Comparison of ENCODE assay signal across 2 cellular contexts in genomic region chr22:40504285-40505249, GRCh38.
A peak's percentile ranks its signal among the peaks of the same experiment; 100 is the strongest.
TF ChIP-seq lines count a peak whose summit lies in the region.

No MANE protein-coding gene starts in this region.

TF ChIP-seq in IMR-90, 13 proteins besides CTCF, POLR2A, EP300 and RAD21:
- no peak for TF ChIP-seq SMC3 (IDR thresholded peaks at IDR 0.05; ENCODE audit: low read depth, low read length)
- no peak for TF ChIP-seq RFX5 (IDR thresholded peaks at IDR 0.05; ENCODE audit: low read depth, low read length)
- TF ChIP-seq USF2 (IDR thresholded peaks at IDR 0.05; ENCODE audit: low read depth, low read length): no peak
- no peak for TF ChIP-seq MAZ (IDR thresholded peaks at IDR 0.05; ENCODE audit: borderline replicate concordance, low read depth, low read length)
- no peak for TF ChIP-seq MXI1 (IDR thresholded peaks at IDR 0.05; ENCODE audit: borderline replicate concordance, low read depth, low read length)
TF ChIP-seq in IMR-90: peak in this region for 0.

TF ChIP-seq in GM12878, 131 proteins besides CTCF, POLR2A, EP300 and RAD21:
- TF ChIP-seq IKZF1 (conservative IDR thresholded peaks at IDR 0.05) (peak; percentile 58), RELB (IDR thresholded peaks at IDR 0.05; ENCODE audit: low read depth) (peak; percentile 35; the same call in 1 of the 2 replicates), NFIC (IDR thresholded peaks at IDR 0.05; ENCODE audit: low read depth, low read length) (0 out of 2 replicates have a peak, but pooled peaks have one; percentile 35), CBX3 (IDR thresholded peaks at IDR 0.05; ENCODE audit: borderline replicate concordance, low read depth) (no peak), BCL11A (IDR thresholded peaks at IDR 0.05; ENCODE audit: low read depth, low read length) (no peak), IKZF2 (IDR thresholded peaks at IDR 0.05) (peak; percentile 49 to 54; a peak in 2 of 4 replicates), ZSCAN29 (IDR thresholded peaks at IDR 0.05) (no peak), ATF7 (IDR thresholded peaks at IDR 0.05; ENCODE audit: low read depth) (peak; percentile 46; the same call in 1 of the 2 replicates), SPI1 (IDR thresholded peaks at IDR 0.05; ENCODE audit: borderline replicate concordance, insufficient read depth, low read depth, low read length) (peak; percentile 76), MTA2 (IDR thresholded peaks at IDR 0.05; ENCODE audit: low read depth) (peak; percentile 55), RUNX3 (IDR thresholded peaks at IDR 0.05; ENCODE audit: low read length) (peak; percentile 18; the same call in 1 of the 2 replicates)
- TF ChIP-seq, protein P1, sequence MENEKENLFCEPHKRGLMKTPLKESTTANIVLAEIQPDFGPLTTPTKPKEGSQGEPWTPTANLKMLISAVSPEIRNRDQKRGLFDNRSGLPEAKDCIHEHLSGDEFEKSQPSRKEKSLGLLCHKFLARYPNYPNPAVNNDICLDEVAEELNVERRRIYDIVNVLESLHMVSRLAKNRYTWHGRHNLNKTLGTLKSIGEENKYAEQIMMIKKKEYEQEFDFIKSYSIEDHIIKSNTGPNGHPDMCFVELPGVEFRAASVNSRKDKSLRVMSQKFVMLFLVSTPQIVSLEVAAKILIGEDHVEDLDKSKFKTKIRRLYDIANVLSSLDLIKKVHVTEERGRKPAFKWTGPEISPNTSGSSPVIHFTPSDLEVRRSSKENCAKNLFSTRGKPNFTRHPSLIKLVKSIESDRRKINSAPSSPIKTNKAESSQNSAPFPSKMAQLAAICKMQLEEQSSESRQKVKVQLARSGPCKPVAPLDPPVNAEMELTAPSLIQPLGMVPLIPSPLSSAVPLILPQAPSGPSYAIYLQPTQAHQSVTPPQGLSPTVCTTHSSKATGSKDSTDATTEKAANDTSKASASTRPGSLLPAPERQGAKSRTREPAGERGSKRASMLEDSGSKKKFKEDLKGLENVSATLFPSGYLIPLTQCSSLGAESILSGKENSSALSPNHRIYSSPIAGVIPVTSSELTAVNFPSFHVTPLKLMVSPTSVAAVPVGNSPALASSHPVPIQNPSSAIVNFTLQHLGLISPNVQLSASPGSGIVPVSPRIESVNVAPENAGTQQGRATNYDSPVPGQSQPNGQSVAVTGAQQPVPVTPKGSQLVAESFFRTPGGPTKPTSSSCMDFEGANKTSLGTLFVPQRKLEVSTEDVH (IDR thresholded peaks at IDR 0.05; ENCODE audit: low read depth, partially characterized antibody): no peak
- TF ChIP-seq, protein P2, sequence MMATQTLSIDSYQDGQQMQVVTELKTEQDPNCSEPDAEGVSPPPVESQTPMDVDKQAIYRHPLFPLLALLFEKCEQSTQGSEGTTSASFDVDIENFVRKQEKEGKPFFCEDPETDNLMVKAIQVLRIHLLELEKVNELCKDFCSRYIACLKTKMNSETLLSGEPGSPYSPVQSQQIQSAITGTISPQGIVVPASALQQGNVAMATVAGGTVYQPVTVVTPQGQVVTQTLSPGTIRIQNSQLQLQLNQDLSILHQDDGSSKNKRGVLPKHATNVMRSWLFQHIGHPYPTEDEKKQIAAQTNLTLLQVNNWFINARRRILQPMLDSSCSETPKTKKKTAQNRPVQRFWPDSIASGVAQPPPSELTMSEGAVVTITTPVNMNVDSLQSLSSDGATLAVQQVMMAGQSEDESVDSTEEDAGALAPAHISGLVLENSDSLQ (IDR thresholded peaks at IDR 0.05): peak; percentile 12; the same call in 1 of the 2 replicates
